13 cellular contexts compared by ENCODE assay signal in genomic region chr10:122475581-122475980, GRCh38. TPM values are rescaled to one million over a fixed set of nuclear protein-coding genes. Genes with fewer than 3 reads are reported as not detected.
DNase-seq lines count a peak whose midpoint lies in the region; TF ChIP-seq lines count a peak whose summit lies in the region.
"Had no signal": no experiment of that assay in that cellular context is flagged by ENCODE, and none has a peak within 500 bp of the region (broad histone marks: within the 10 kb centered on the region; RNA-seq: fewer than 3 reads in every experiment).

No MANE protein-coding gene starts in this region.

- H3K27me3 Mint-ChIP-seq in T-helper 2 cell treated with Interferon-gamma antibody and Interleukin-4, amounts not matched to agents 5 μg/mL and 100 μg/mL, for 36 hours (ENCODE audit: low read depth) = peaks cover 17% of the 10 kb centered on the region

- TF ChIP-seq CTCF in epithelial cell of esophagus (IDR thresholded peaks at IDR 0.05; ENCODE audit: insufficient read depth, low read depth, low read length, missing control alignments) (no peak), transverse colon (IDR thresholded peaks at IDR 0.05) (no peak), prostate gland (IDR thresholded peaks at IDR 0.05) (no peak)

- intact Hi-C loops in transverse colon (cut with DNase I; ENCODE audit: low total_unique reads) (no loop called here), prostate gland (cut with DNase I) (no loop called here)

- WGBS in transverse colon (ENCODE audit: low coverage in 1 of 2), 2 donors = 60 to 72% methylated on average over 3 to 11 of the region's 11 CpGs
- WGBS in prostate gland = 35% methylated on average over 11 of the region's 11 CpGs

- in situ Hi-C loops in transverse colon (cut with MboI; ENCODE audit: low pct_ligation_motif_present in 1 of 4, low pct_unique_long_range_greater_than_20kb in 1 of 4, low sequenced_read_pairs in 3 of 4) (no loop called here), G401 (cut with HindIII; ENCODE audit: low sequenced_read_pairs) (no loop called here)

- H3K4me3 Mint-ChIP-seq in T-helper 2 cell treated with Interferon-gamma antibody and Interleukin-4, amounts not matched to agents 5 μg/mL and 100 μg/mL, for 36 hours = no peak overlapping the region
- H3K4me3 Mint-ChIP-seq: activated naive CD8-positive, alpha-beta T cell treated with anti-CD3 and anti-CD28 coated beads, Interleukin-2, amount 10 ng/mL, durations not matched to agents 7 days and 5 days; naive B cell had no signal

- no peaks in the 10 kb centered on the region for H3K36me3 ChIP-seq in transverse colon
- no peaks in the 10 kb centered on the region for H3K36me3 ChIP-seq in prostate gland

- H3K4me1 ChIP-seq in transverse colon (peaks cover 14 to 30% (median 22%) of the 10 kb centered on the region in 4 donors), prostate gland (replicated peaks) (no peaks in the 10 kb centered on the region)

- TF ChIP-seq POLR2A in transverse colon (IDR thresholded peaks at IDR 0.05) = no peak
- no peak for TF ChIP-seq POLR2A in prostate gland (IDR thresholded peaks at IDR 0.05)

- H3K4me3 ChIP-seq in epithelial cell of esophagus (ENCODE audit: low read length) (no peak overlapping the region), transverse colon (no peak overlapping the region), prostate gland (no peak overlapping the region)

- no peaks in the 10 kb centered on the region for H3K36me3 Mint-ChIP-seq in T-helper 2 cell treated with Interferon-gamma antibody and Interleukin-4, amounts not matched to agents 5 μg/mL and 100 μg/mL, for 36 hours (ENCODE audit: low read depth)
- H3K36me3 Mint-ChIP-seq: activated naive CD8-positive, alpha-beta T cell treated with anti-CD3 and anti-CD28 coated beads, Interleukin-2, amount 10 ng/mL, durations not matched to agents 7 days and 5 days; naive B cell had no signal

- H3K27ac Mint-ChIP-seq in T-helper 2 cell treated with Interferon-gamma antibody and Interleukin-4, amounts not matched to agents 5 μg/mL and 100 μg/mL, for 36 hours = no peak overlapping the region
- H3K27ac Mint-ChIP-seq: activated naive CD8-positive, alpha-beta T cell treated with anti-CD3 and anti-CD28 coated beads, Interleukin-2, amount 10 ng/mL, durations not matched to agents 7 days and 5 days had no signal

- H3K9me3 ChIP-seq in transverse colon (no peaks in the 10 kb centered on the region), prostate gland (no peaks in the 10 kb centered on the region)

- H3K27me3 ChIP-seq in transverse colon (peaks cover 6% of the 10 kb centered on the region), prostate gland (replicated peaks; ENCODE audit: insufficient read depth) (no peaks in the 10 kb centered on the region)

- no peaks in the 10 kb centered on the region for H3K4me1 Mint-ChIP-seq in T-helper 2 cell treated with Interferon-gamma antibody and Interleukin-4, amounts not matched to agents 5 μg/mL and 100 μg/mL, for 36 hours (ENCODE audit: low read depth)

- TF ChIP-seq EP300 in transverse colon (IDR thresholded peaks at IDR 0.05; ENCODE audit: low read depth) = no peak

- DNase-seq in NCI-H146 (lab: John Stamatoyannopoulos, UW) (peak; percentile 41), NCI-H146 treated with DMSO at 0.1 percent for 48 hours (lab: John Stamatoyannopoulos, UW; ENCODE audit: unreplicated experiment) (no peak), epithelial cell of esophagus (ENCODE audit: low read depth) (peak; percentile 17), mesenteric fat pad (ENCODE audit: low spot score) (peak; percentile 53), transverse colon (no peak), G401 (ENCODE audit: low spot score) (no peak), prostate gland (ENCODE audit: low spot score) (no peak)
- DNase-seq in T-helper 2 cell treated with Interferon-gamma antibody and Interleukin-4, amounts not matched to agents 5 μg/mL and 100 μg/mL, for 36 hours (ENCODE audit: low spot score) = no peak
- DNase-seq: 8988T; activated naive CD8-positive, alpha-beta T cell treated with anti-CD3 and anti-CD28 coated beads, Interleukin-2, amount 10 ng/mL, durations not matched to agents 7 days and 5 days; naive B cell had no signal

- peak overlapping the region in 3 of 4 donors; percentile 70 to 84 (median 73) for H3K27ac ChIP-seq in transverse colon
- H3K27ac ChIP-seq in prostate gland = peak overlapping the region in 1 of 2 donors; percentile 9

- no peaks in the 10 kb centered on the region for H3K9me3 Mint-ChIP-seq in T-helper 2 cell treated with Interferon-gamma antibody and Interleukin-4, amounts not matched to agents 5 μg/mL and 100 μg/mL, for 36 hours
- H3K9me3 Mint-ChIP-seq: activated naive CD8-positive, alpha-beta T cell treated with anti-CD3 and anti-CD28 coated beads, Interleukin-2, amount 10 ng/mL, durations not matched to agents 7 days and 5 days; naive B cell had no signal

RNA-seq across cellular contexts. Expression of gene HTRA1, which starts 14.2 kb away (rescaled TPM):
- total RNA-seq in mesenteric fat pad = 191 TPM
- 100 to 1,000 TPM in 1 of 4 donors, 10 to 100 TPM in 2, 1 to 10 TPM in 1; 7.9 to 103 (median 31.2) TPM for total RNA-seq in transverse colon
- total RNA-seq in G401 (2014; rRNA removed; shearing (Covaris generic)) = 4.5 and 9.2 TPM in 2 replicates
- 10 to 100 TPM; 41.4 to 61.8 TPM for total RNA-seq in prostate gland
- total RNA-seq: HT-29; T-helper 2 cell treated with Interferon-gamma antibody and Interleukin-4, amounts not matched to agents 100 ng/mL and 5 ng/mL, for 36 hours had no signal

RNA-seq across cellular contexts. Expression of gene ARMS2, which starts 21.1 kb away (rescaled TPM):
- total RNA-seq in mesenteric fat pad (0.42 TPM), transverse colon (not detected), prostate gland (1 to 10 TPM in 1 of 2 donors, not detected in 1; 1.1 TPM)
- not detected in 2 replicates for total RNA-seq in G401 (2014; rRNA removed; shearing (Covaris generic))
- total RNA-seq: activated naive CD8-positive, alpha-beta T cell treated with anti-CD3 and anti-CD28 coated beads, Interleukin-2, amount 10 ng/mL, durations not matched to agents 7 days and 5 days; HT-29; T-helper 2 cell treated with Interferon-gamma antibody and Interleukin-4, amounts not matched to agents 100 ng/mL and 5 ng/mL, for 36 hours had no signal

Comparison
In these comparisons a context has a peak if more than half of its experiments do, and no peak if none do; other contexts are left out.
1. DNase-seq: peak in NCI-H146 (single experiment), epithelial cell of esophagus (single experiment) and mesenteric fat pad (single experiment); none in NCI-H146 treated with DMSO at 0.1 percent for 48 hours (single experiment), transverse colon (single experiment), T-helper 2 cell treated with Interferon-gamma antibody and Interleukin-4, amounts not matched to agents 5 μg/mL and 100 μg/mL, for 36 hours (single experiment), G401 (single experiment) and prostate gland (single experiment).